Comparison of ENCODE assay signal across 12 cellular contexts in genomic region chr10:49649294-49649693, GRCh38. TPM values are rescaled to one million over a fixed set of nuclear protein-coding genes. Genes with fewer than 3 reads are reported as not detected.
DNase-seq lines count a peak whose midpoint lies in the region; ATAC-seq and TF ChIP-seq lines count a peak whose summit lies in the region.
"Had no signal": no experiment of that assay in that cellular context is flagged by ENCODE, and none has a peak within 500 bp of the region (broad histone marks: within the 10 kb centered on the region; RNA-seq: fewer than 3 reads in every experiment).

No MANE protein-coding gene starts in this region.

- no TSS peak for BruUV-seq in A673 (replicated peaks; lab: Mats Ljungman, UMichigan)

- CTCF ChIA-PET in A673 (lab: Charles Lee): no interaction called here

- no peak overlapping the region for H3K27ac ChIP-seq in A673 (ENCODE audit: low read depth, low read length, poor library complexity, severe bottlenecking)
- H3K27ac ChIP-seq in SK-N-MC: peak overlapping the region; percentile 98

- H3K4me3 ChIP-seq in A673 (ENCODE audit: low read depth, low read length, poor library complexity, severe bottlenecking) (no peak overlapping the region), SK-N-MC (peak overlapping the region; percentile 35)

- H3K27me3 ChIP-seq in A673 (replicated peaks; ENCODE audit: insufficient read depth, low read depth, low read length, poor library complexity): no peaks in the 10 kb centered on the region

- peak overlapping the region; percentile 58 for H3K9ac ChIP-seq in SK-N-MC (ENCODE audit: insufficient read length)

- peak; percentile 66 for ATAC-seq in GM21381 (IDR thresholded peaks at IDR 0.05; ENCODE audit: unreplicated experiment)

- H3K36me3 ChIP-seq in A673 (ENCODE audit: insufficient read depth, low read length, poor library complexity, severe bottlenecking) (no peaks in the 10 kb centered on the region), SK-N-MC (ENCODE audit: insufficient read depth, low read length) (no peaks in the 10 kb centered on the region)

- H3K4me1 ChIP-seq in A673 (ENCODE audit: insufficient read depth, low read length, poor library complexity, severe bottlenecking): peaks cover 21% of the 10 kb centered on the region

- peak; percentile 51 for DNase-seq in A673 (ENCODE audit: low spot score)
- DNase-seq in SK-N-MC (ENCODE audit: low read depth, low spot score): peak; percentile 34
- DNase-seq in germinal center (ENCODE audit: low spot score): peak; percentile 61
- DNase-seq in mucosa of gallbladder (ENCODE audit: low spot score): no peak
- no peak for DNase-seq in C1 segment of cervical spinal cord (lab: John Stamatoyannopoulos, UW)
- DNase-seq in epidermal melanocyte (ENCODE audit: insufficient read length, low spot score): no peak
- DNase-seq in GOT3 (lab: John Stamatoyannopoulos, UW): no peak
- DNase-seq: HFFc6, NCI-H2171 treated with DMSO at 0.1 percent for 48 hours had no signal

- POLR2A ChIA-PET in A673 (lab: Charles Lee; ENCODE audit: low non-redundant PET): no interaction called here

- TF ChIP-seq CTCF in A673 (conservative IDR thresholded peaks at IDR 0.05; ENCODE audit: low read depth, low read length): no peak

- intact Hi-C loops in A673 (cut with micrococcal nuclease; ENCODE audit: unreplicated experiment): no loop called here

- H3K9me3 ChIP-seq in A673 (ENCODE audit: low read depth, low read length, poor library complexity, severe bottlenecking): no peaks in the 10 kb centered on the region
- no peaks in the 10 kb centered on the region for H3K9me3 ChIP-seq in SK-N-MC (ENCODE audit: low read depth, low read length)

RNA-seq across cellular contexts. Expression of gene C10orf53, which starts 30.2 kb away (rescaled TPM):
- total RNA-seq in A673 (2021) (not detected in 2 replicates), mucosa of gallbladder (not detected)
- total RNA-seq: HFFc6, kidney epithelial cell, posterior vena cava had no signal

RNA-seq across cellular contexts. Expression of gene CHAT, which starts 35.5 kb away (rescaled TPM):
- total RNA-seq in A673 (2021) (0.24 and 0.56 TPM in 2 replicates), mucosa of gallbladder (0.86 TPM)
- total RNA-seq: HFFc6, kidney epithelial cell, posterior vena cava had no signal

RNA-seq across cellular contexts. Expression of gene SLC18A3, which starts 39.2 kb away (rescaled TPM):
- total RNA-seq in A673 (2021) (0.28 and 0.30 TPM in 2 replicates), mucosa of gallbladder (0.20 TPM)
- total RNA-seq: HFFc6, kidney epithelial cell, posterior vena cava had no signal

Comparison
In these comparisons a context has a peak if more than half of its experiments do, and no peak if none do; other contexts are left out.
1. DNase-seq: peak in A673 (single experiment), SK-N-MC (single experiment) and germinal center (single experiment); none in mucosa of gallbladder (single experiment), C1 segment of cervical spinal cord (0 of 14), epidermal melanocyte (single experiment) and GOT3 (single experiment).